Comparison of ENCODE assay signal across 17 cellular contexts in genomic region chr11:44443836-44444769, GRCh38.
"Had no signal": no experiment of that assay in that cellular context is flagged by ENCODE, and none has a peak within 500 bp of the region (broad histone marks: within the 10 kb centered on the region; RNA-seq: fewer than 3 reads in every experiment).

No MANE protein-coding gene starts in this region.

- H3K27ac Mint-ChIP-seq: activated CD8-positive, alpha-beta T cell treated with anti-CD3 and anti-CD28 coated beads for 36 hours; naive thymus-derived CD8-positive, alpha-beta T cell; stimulated activated effector memory CD8-positive, alpha-beta T cell treated with anti-CD3 and anti-CD28 coated beads, Interleukin-12 subunit alpha, Interleukin-12 subunit beta, amount 100 ng/mL, for 72 hours had no signal

- H3K36me3 ChIP-seq: brain microvascular endothelial cell, left lung, tibial artery, vagina had no signal

- H3K4me1 Mint-ChIP-seq: central memory CD8-positive, alpha-beta T cell; naive thymus-derived CD8-positive, alpha-beta T cell; stimulated activated effector memory CD8-positive, alpha-beta T cell treated with anti-CD3 and anti-CD28 coated beads, Interleukin-12 subunit alpha, Interleukin-12 subunit beta, amount 100 ng/mL, for 72 hours had no signal

- ATAC-seq: activated CD8-positive, alpha-beta T cell treated with anti-CD3 and anti-CD28 coated beads for 36 hours; left lung; mucosa of descending colon; naive thymus-derived CD8-positive, alpha-beta T cell; stimulated activated effector memory CD8-positive, alpha-beta T cell treated with anti-CD3 and anti-CD28 coated beads, Interleukin-12 subunit alpha, Interleukin-12 subunit beta, amount 100 ng/mL, for 72 hours had no signal

- H3K9me3 ChIP-seq: left lung, mucosa of descending colon, vagina had no signal

- DNase-seq: activated CD4-positive, alpha-beta T cell treated with anti-CD3 and anti-CD28 coated beads for 4 hours; activated CD8-positive, alpha-beta memory T cell treated with anti-CD3 and anti-CD28 coated beads, Interleukin-2, amount 50 U/mL, for 48 hours; activated CD8-positive, alpha-beta T cell treated with anti-CD3 and anti-CD28 coated beads for 36 hours; activated naive CD4-positive, alpha-beta T cell; anterior cingulate cortex; brain microvascular endothelial cell; dermis blood vessel endothelial cell; left lung; mammary epithelial cell; mucosa of descending colon; naive thymus-derived CD8-positive, alpha-beta T cell; retina; T-helper 2 cell; tibial artery had no signal

- H3K4me3 Mint-ChIP-seq: activated CD8-positive, alpha-beta T cell treated with anti-CD3 and anti-CD28 coated beads for 36 hours; central memory CD8-positive, alpha-beta T cell; naive thymus-derived CD8-positive, alpha-beta T cell; stimulated activated effector memory CD8-positive, alpha-beta T cell treated with anti-CD3 and anti-CD28 coated beads, Interleukin-12 subunit alpha, Interleukin-12 subunit beta, amount 100 ng/mL, for 72 hours had no signal

- H3K27me3 ChIP-seq: brain microvascular endothelial cell, left lung, vagina had no signal

- H3K4me1 ChIP-seq: left lung, tibial artery, vagina had no signal

- H3K4me3 ChIP-seq: left lung, mucosa of descending colon, tibial artery, vagina had no signal

- H3K27ac ChIP-seq: brain microvascular endothelial cell, left lung, tibial artery, vagina had no signal

- H3K36me3 Mint-ChIP-seq: stimulated activated effector memory CD8-positive, alpha-beta T cell treated with anti-CD3 and anti-CD28 coated beads, Interleukin-12 subunit alpha, Interleukin-12 subunit beta, amount 100 ng/mL, for 72 hours had no signal
